Comparison of ENCODE assay signal across 21 cellular contexts in genomic region chr22:46458525-46458924, GRCh38.
"Had no signal": no experiment of that assay in that cellular context is flagged by ENCODE, and none has a peak within 500 bp of the region (broad histone marks: within the 10 kb centered on the region; RNA-seq: fewer than 3 reads in every experiment).

No MANE protein-coding gene starts in this region.

- H3K27ac ChIP-seq: adrenal gland, ascending aorta, breast epithelium, right lobe of liver, testis, upper lobe of left lung had no signal

- ATAC-seq: activated T-helper 17 cell treated with anti-CD3 and anti-CD28 coated beads, Interleukin-2, amount 50 U/mL, for 72 hours; left ventricle myocardium superior; right lobe of liver had no signal

- DNase-seq: activated CD8-positive, alpha-beta memory T cell treated with anti-CD3 and anti-CD28 coated beads for 24 hours; activated CD8-positive, alpha-beta memory T cell treated with anti-CD3 and anti-CD28 coated beads, Interleukin-2, amount 50 U/mL, for 4 hours; activated T-cell treated with anti-CD3 and anti-CD28 coated beads, Interleukin-2, amount 50 U/mL, for 24 hours; adrenal gland; effector memory CD4-positive, alpha-beta T cell; foreskin melanocyte; hippocampal formation; left ventricle myocardium superior; right lobe of liver; stimulated activated naive CD4-positive, alpha-beta T cell; T-helper 1 cell; testis; upper lobe of left lung had no signal

- H3K27ac Mint-ChIP-seq: activated naive CD8-positive, alpha-beta T cell; activated T-cell treated with anti-CD3 and anti-CD28 coated beads, Interleukin-2, amount 50 U/mL, for 24 hours; activated T-helper 17 cell treated with anti-CD3 and anti-CD28 coated beads, Interleukin-2, amount 50 U/mL, for 72 hours; natural killer cell treated with Interleukin-12 subunit alpha and Interleukin-12 subunit beta and Interleukin-15 and Interleukin-18, amount 100 ng/mL, for 72 hours had no signal

- H3K27me3 Mint-ChIP-seq: activated T-cell treated with anti-CD3 and anti-CD28 coated beads, Interleukin-2, amount 50 U/mL, for 24 hours; natural killer cell treated with Interleukin-12 subunit alpha and Interleukin-12 subunit beta and Interleukin-15 and Interleukin-18, amount 100 ng/mL, for 72 hours had no signal

- H3K4me1 Mint-ChIP-seq: activated T-helper 17 cell treated with anti-CD3 and anti-CD28 coated beads, Interleukin-2, amount 50 U/mL, for 72 hours had no signal

- H3K36me3 Mint-ChIP-seq: activated naive CD8-positive, alpha-beta T cell; natural killer cell treated with Interleukin-12 subunit alpha and Interleukin-12 subunit beta and Interleukin-15 and Interleukin-18, amount 100 ng/mL, for 72 hours had no signal

- H3K9me3 ChIP-seq: adrenal gland, ascending aorta, breast epithelium, right lobe of liver, testis, upper lobe of left lung had no signal

- H3K4me1 ChIP-seq: adrenal gland, ascending aorta, breast epithelium, testis had no signal

- H3K4me3 Mint-ChIP-seq: activated naive CD8-positive, alpha-beta T cell; activated T-cell treated with anti-CD3 and anti-CD28 coated beads, Interleukin-2, amount 50 U/mL, for 24 hours; activated T-helper 17 cell treated with anti-CD3 and anti-CD28 coated beads, Interleukin-2, amount 50 U/mL, for 72 hours; central memory CD8-positive, alpha-beta T cell; natural killer cell treated with Interleukin-12 subunit alpha and Interleukin-12 subunit beta and Interleukin-15 and Interleukin-18, amount 100 ng/mL, for 72 hours had no signal

- H3K36me3 ChIP-seq: adrenal gland, ascending aorta, breast epithelium, right lobe of liver, upper lobe of left lung had no signal

- H3K9me3 Mint-ChIP-seq: activated T-cell treated with anti-CD3 and anti-CD28 coated beads, Interleukin-2, amount 50 U/mL, for 24 hours; activated T-helper 17 cell treated with anti-CD3 and anti-CD28 coated beads, Interleukin-2, amount 50 U/mL, for 72 hours; central memory CD8-positive, alpha-beta T cell; natural killer cell treated with Interleukin-12 subunit alpha and Interleukin-12 subunit beta and Interleukin-15 and Interleukin-18, amount 100 ng/mL, for 72 hours had no signal

- H3K4me3 ChIP-seq: adrenal gland, ascending aorta, breast epithelium, right lobe of liver, skin epidermis, testis, upper lobe of left lung had no signal

- H3K27me3 ChIP-seq: adrenal gland, ascending aorta, breast epithelium, right lobe of liver, testis, upper lobe of left lung had no signal

- FAIRE-seq: colon had no signal
